ENCODE assay signal across 1 cellular context in genomic region chr16:59688006-59688405, GRCh38.
TF ChIP-seq lines count a peak whose summit lies in the region.

No MANE protein-coding gene starts in this region.

TF ChIP-seq in GM23338, 12 proteins besides CTCF, POLR2A, EP300 and RAD21 (continued from another document):
- TF ChIP-seq REST (IDR thresholded peaks at IDR 0.05; ENCODE audit: unreplicated experiment) = no peak
- TF ChIP-seq POLR2AphosphoS5 (IDR thresholded peaks at IDR 0.05; ENCODE audit: low read depth) = no peak
- no peak for TF ChIP-seq ZNF331 (CRISPR knock-in tag; IDR thresholded peaks at IDR 0.05; ENCODE audit: low read depth)
- no peak for TF ChIP-seq ZNF114 (CRISPR knock-in tag; IDR thresholded peaks at IDR 0.05)
